In genomic region chr5:54419573-54420423, GRCh38 we compare ENCODE assay signal across 8 cellular contexts. TPM values are rescaled to one million over a fixed set of nuclear protein-coding genes. Genes with fewer than 3 reads are reported as not detected.
A peak's percentile ranks its signal among the peaks of the same experiment; 100 is the strongest.
DNase-seq lines count a peak whose midpoint lies in the region; ATAC-seq, FAIRE-seq and TF ChIP-seq lines count a peak whose summit lies in the region.
"Not testable (repeated sequence)": the region's sequence is repeated elsewhere in the genome, so short reads cannot be mapped to it uniquely, and the experiment has no call there.

No MANE protein-coding gene starts in this region.

- peak in 3 of 7 experiments; percentile 14 to 27 (median 20) for DNase-seq in CD8-positive, alpha-beta T cell
- DNase-seq in GM19239 (ENCODE audit: insufficient read length, low spot score) (peak; percentile 26), KBM-7 (peak; percentile 68), NCI-H69 (lab: John Stamatoyannopoulos, UW) (peak; percentile 85), left colon (peak in 1 of 2 donors; percentile 8), smooth muscle cell of the brain vasculature (ENCODE audit: low read depth, low spot score) (peak; percentile 17)
- DNase-seq in activated B cell treated with CpG ODN at 0.5 μM for 24 hours, endodermal cell: not testable (repeated sequence)

- H3K9me3 Mint-ChIP-seq in CD8-positive, alpha-beta T cell; activated B cell treated with CpG ODN at 0.5 μM for 24 hours: not testable (repeated sequence)
- peaks cover 16% of the 10 kb centered on the region for H3K9me3 Mint-ChIP-seq in endodermal cell

- H3K4me1 ChIP-seq in CD8-positive, alpha-beta T cell (ENCODE audit: insufficient read depth, low read length); endodermal cell (ENCODE audit: control insufficient read depth, insufficient read depth, low read length): not testable (repeated sequence)

- 52 to 74% methylated on average over 3 to 9 of the region's 10 CpGs for WGBS in endodermal cell (ENCODE audit: insufficient coverage in 1 of 2, insufficient read length in 1 of 2), 2 experiments

- H3K36me3 Mint-ChIP-seq in CD8-positive, alpha-beta T cell; activated B cell treated with CpG ODN at 0.5 μM for 24 hours (ENCODE audit: low read depth); endodermal cell (ENCODE audit: low read depth): not testable (repeated sequence)

- ATAC-seq in CD8-positive, alpha-beta T cell = not testable (repeated sequence)
- peak; percentile 37 for ATAC-seq in activated B cell treated with CpG ODN at 0.5 μM for 24 hours (ENCODE audit: low read depth)
- ATAC-seq in left colon = peak; percentile 62

- CTCF ChIA-PET in CD8-positive, alpha-beta T cell (lab: Charles Lee) = interaction anchor here (0.6 to 2.0 kb wide), 34 partner anchors 9 to 1471 kb away, joined by 3 to 24 read pairs (median 4); partner anchors contain the start of gene ARL15
- CTCF ChIA-PET in activated B cell treated with CpG ODN at 0.5 μM for 24 hours (lab: Charles Lee) = interaction anchor here (0.6 to 1.6 kb wide), 19 partner anchors 9 to 242 kb away, joined by 3 to 28 read pairs (median 4); no protein-coding TSS in a partner anchor

- POLR2A ChIA-PET in CD8-positive, alpha-beta T cell (lab: Charles Lee) = interaction anchor here (0.7 to 1.7 kb wide), 2 partner anchors 21 to 109 kb away, joined by 3 to 4 read pairs; no protein-coding TSS in a partner anchor
- POLR2A ChIA-PET in activated B cell treated with CpG ODN at 0.5 μM for 24 hours (lab: Charles Lee) = not testable (repeated sequence)

- H3K27ac Mint-ChIP-seq in CD8-positive, alpha-beta T cell; activated B cell treated with CpG ODN at 0.5 μM for 24 hours; endodermal cell: not testable (repeated sequence)

- H3K27me3 ChIP-seq in CD8-positive, alpha-beta T cell (ENCODE audit: insufficient read depth, low read length); endodermal cell (ENCODE audit: control insufficient read depth, insufficient read depth, low read length, poor library complexity, severe bottlenecking): not testable (repeated sequence)

- H3K9ac ChIP-seq in endodermal cell (ENCODE audit: extremely low read depth, low read length, poor library complexity, severe bottlenecking) = not testable (repeated sequence)

- in situ Hi-C loops in KBM-7 (cut with MboI; ENCODE audit: low pct_unique_long_range_greater_than_20kb, low sequenced_read_pairs) = not testable (repeated sequence)

- peak; percentile 94 for TF ChIP-seq CTCF in CD8-positive, alpha-beta T cell (IDR thresholded peaks at IDR 0.05)
- TF ChIP-seq CTCF in activated B cell treated with CpG ODN at 0.5 μM for 24 hours (IDR thresholded peaks at IDR 0.05) = peak; percentile 97
- peak; percentile 97 for TF ChIP-seq CTCF in endodermal cell (conservative IDR thresholded peaks at IDR 0.05)

- H3K36me3 ChIP-seq in CD8-positive, alpha-beta T cell (ENCODE audit: insufficient read depth, low read length); endodermal cell (ENCODE audit: control insufficient read depth, insufficient read depth, low read length): not testable (repeated sequence)

- not testable (repeated sequence) for H3K4me1 Mint-ChIP-seq in CD8-positive, alpha-beta T cell (ENCODE audit: low read depth); activated B cell treated with CpG ODN at 0.5 μM for 24 hours
- H3K4me1 Mint-ChIP-seq in endodermal cell = peaks cover 26% of the 10 kb centered on the region

- not testable (repeated sequence) for H3K27ac ChIP-seq in CD8-positive, alpha-beta T cell (ENCODE audit: low read depth, low read length); endodermal cell (ENCODE audit: low read depth, low read length)

- peak; percentile 88 for FAIRE-seq in GM19239 (lab: Jason Lieb, UNC)

- H3K4me3 ChIP-seq in CD8-positive, alpha-beta T cell (ENCODE audit: low read depth, low read length); endodermal cell (ENCODE audit: low read length): not testable (repeated sequence)

- not testable (repeated sequence) for H3K27me3 Mint-ChIP-seq in CD8-positive, alpha-beta T cell (ENCODE audit: low read depth); endodermal cell (ENCODE audit: insufficient read depth)
- peaks cover 13% of the 10 kb centered on the region for H3K27me3 Mint-ChIP-seq in activated B cell treated with CpG ODN at 0.5 μM for 24 hours

- intact Hi-C loops in CD8-positive, alpha-beta T cell (cut with DNase I, micrococcal nuclease) = loop anchor here (1.0 to 10.0 kb wide), 5 partner anchors 107 to 1475 kb away; no protein-coding TSS in a partner anchor
- intact Hi-C loops in activated B cell treated with CpG ODN at 0.5 μM for 24 hours (cut with micrococcal nuclease) = loop anchor here (1.0 kb wide), 3 partner anchors 70 to 176 kb away; no protein-coding TSS in a partner anchor
- intact Hi-C loops in left colon (cut with DNase I, micrococcal nuclease) = loop anchor here in 1 of 2 donors (5.0 kb wide), 1 partner anchor 177 kb away; no protein-coding TSS in a partner anchor

- H3K9me3 ChIP-seq in CD8-positive, alpha-beta T cell (ENCODE audit: low read length); endodermal cell (ENCODE audit: control insufficient read depth, low read length): not testable (repeated sequence)

- not testable (repeated sequence) for H3K4me3 Mint-ChIP-seq in CD8-positive, alpha-beta T cell; activated B cell treated with CpG ODN at 0.5 μM for 24 hours; endodermal cell

RNA-seq across cellular contexts. Expression of gene HSPB3, which starts 35.7 kb away (rescaled TPM):
- not detected for total RNA-seq in CD8-positive, alpha-beta T cell
- not detected in 2 replicates for total RNA-seq in activated B cell treated with CpG ODN at 0.5 μM for 24 hours
- total RNA-seq in endodermal cell = not detected
- not detected for polyA plus RNA-seq in endodermal cell (2013, experiment 1 of 2)
- polyA plus RNA-seq in endodermal cell (2013, experiment 2 of 2) = not detected
- 1 to 10 TPM in 1 of 2 donors, under 1 TPM in 1; 0.81 to 1.7 TPM for total RNA-seq in left colon
